ENCODE assay signal across 10 cellular contexts in genomic region chr5:102792705-102793104, GRCh38. TPM values are rescaled to one million over a fixed set of nuclear protein-coding genes. Genes with fewer than 3 reads are reported as not detected.
DNase-seq lines count a peak whose midpoint lies in the region; FAIRE-seq and TF ChIP-seq lines count a peak whose summit lies in the region.
"Had no signal": no experiment of that assay in that cellular context is flagged by ENCODE, and none has a peak within 500 bp of the region (broad histone marks: within the 10 kb centered on the region; RNA-seq: fewer than 3 reads in every experiment).

No MANE protein-coding gene starts in this region.

- no peaks in the 10 kb centered on the region for H3K9me3 ChIP-seq in GM23248 (ENCODE audit: low read depth)
- H3K9me3 ChIP-seq in OCI-LY7 (ENCODE audit: low read length), result no peaks in the 10 kb centered on the region

- H3K9me2 ChIP-seq in GM23248 (ENCODE audit: insufficient read depth) (no peaks in the 10 kb centered on the region), OCI-LY7 (ENCODE audit: insufficient read depth, low read length) (no peaks in the 10 kb centered on the region)

- no peak overlapping the region for H3K4me2 ChIP-seq in GM23248 (ENCODE audit: unreplicated experiment)
- no peak overlapping the region for H3K4me2 ChIP-seq in OCI-LY7 (ENCODE audit: low read length)

- POLR2A ChIA-PET in OCI-LY7 (lab: Charles Lee), result no interaction called here

- H3K9ac ChIP-seq in GM23248, result no peak overlapping the region

- 0 out of 2 replicates have a peak, but pooled peaks cover 7% of the 10 kb centered on the region for H3F3A ChIP-seq in GM23248 (ENCODE audit: insufficient read depth)

- H3K36me3 ChIP-seq in GM23248 (ENCODE audit: low read depth) (no peaks in the 10 kb centered on the region), OCI-LY7 (ENCODE audit: insufficient read depth, low read length) (no peaks in the 10 kb centered on the region)

- H2AFZ ChIP-seq in GM23248, result no peak overlapping the region
- no peak overlapping the region for H2AFZ ChIP-seq in OCI-LY7 (ENCODE audit: low read length)

- H3K27ac ChIP-seq in GM23248, result no peak overlapping the region
- no peak overlapping the region for H3K27ac ChIP-seq in OCI-LY7 (ENCODE audit: low read depth, low read length, poor library complexity, severe bottlenecking)

- CTCF ChIA-PET in OCI-LY7 (lab: Charles Lee; ENCODE audit: unreplicated experiment), result no interaction called here

- FAIRE-seq in frontal cortex (lab: Jason Lieb, UNC), result no peak

- no peak overlapping the region for H3K4me3 ChIP-seq in GM23248
- H3K4me3 ChIP-seq in OCI-LY7 (ENCODE audit: low read depth, low read length, poor library complexity, severe bottlenecking), result no peak overlapping the region
- H3K4me3 ChIP-seq in fibroblast of pulmonary artery (replicated peaks; ENCODE audit: low read depth, low read length), result no peak overlapping the region
- no peak overlapping the region for H3K4me3 ChIP-seq in lower leg skin (ENCODE audit: low read depth, poor library complexity, severe bottlenecking)

- no peak for DNase-seq in AG09319 (ENCODE audit: extremely low read depth, low read depth)
- DNase-seq in GM23248, result peak; percentile 57
- peak; percentile 4 for DNase-seq in OCI-LY7 (ENCODE audit: low spot score)
- DNase-seq in fibroblast of pulmonary artery (ENCODE audit: low read depth), result peak; percentile 38
- no peak for DNase-seq in NCI-H128 (lab: John Stamatoyannopoulos, UW; ENCODE audit: unreplicated experiment)
- DNase-seq in lower leg skin (ENCODE audit: low spot score in 2 of 2), result no peak
- DNase-seq in NCI-H1436 (lab: John Stamatoyannopoulos, UW), result no peak
- no peak for DNase-seq in frontal cortex (ENCODE audit: low spot score in 2 of 2)
- DNase-seq: activated CD4-positive, alpha-beta T cell treated with anti-CD3 and anti-CD28 coated beads, Interleukin-2, amount 50 U/mL, for 1 hour; naive B cell had no signal

- TF ChIP-seq POLR2A in lower leg skin (IDR thresholded peaks at IDR 0.05), result no peak

- BruUV-seq in OCI-LY7 (replicated peaks; lab: Mats Ljungman, UMichigan), result no TSS peak

- H4K20me1 ChIP-seq in GM23248 (ENCODE audit: insufficient read depth), result peaks cover 3% of the 10 kb centered on the region; the same call in 1 of the 2 replicates
- H4K20me1 ChIP-seq in OCI-LY7 (ENCODE audit: insufficient read depth, low read length), result no peaks in the 10 kb centered on the region

- TF ChIP-seq CTCF in AG09319 (IDR thresholded peaks at IDR 0.05; ENCODE audit: low read depth, low read length), result peak; percentile 15
- peak; percentile 50 for TF ChIP-seq CTCF in OCI-LY7 (conservative IDR thresholded peaks at IDR 0.05; ENCODE audit: low read length)
- peak; percentile 35 for TF ChIP-seq CTCF in fibroblast of pulmonary artery (IDR thresholded peaks at IDR 0.05; ENCODE audit: low read length, missing control alignments)
- TF ChIP-seq CTCF in lower leg skin (IDR thresholded peaks at IDR 0.05), result no peak

- in situ Hi-C loops in GM23248 (cut with MboI), result no loop called here

- intact Hi-C loops in OCI-LY7 (cut with micrococcal nuclease; ENCODE audit: unreplicated experiment), result no loop called here
- intact Hi-C loops in lower leg skin (cut with DNase I; ENCODE audit: low total_unique reads), result no loop called here

- H3K4me1 ChIP-seq in GM23248 (ENCODE audit: insufficient read depth) (peaks cover 17% of the 10 kb centered on the region), OCI-LY7 (ENCODE audit: insufficient read depth, low read length, poor library complexity, severe bottlenecking) (no peaks in the 10 kb centered on the region)

- H3K79me2 ChIP-seq in GM23248 (ENCODE audit: insufficient read depth) (peaks cover 87% of the 10 kb centered on the region), OCI-LY7 (ENCODE audit: insufficient read depth, low read depth, low read length) (no peaks in the 10 kb centered on the region)

- no peaks in the 10 kb centered on the region for H3K27me3 ChIP-seq in GM23248 (replicated peaks; ENCODE audit: insufficient read depth)

- 60 to 67% methylated on average over 1 of the region's 1 CpG for WGBS in GM23248 (ENCODE audit: low coverage in 1 of 2, low lambda C conversion rate in 2 of 2, missing lambda C conversion rate in 2 of 2), 2 experiments
- 78 to 97% methylated on average over 1 of the region's 1 CpG for WGBS in lower leg skin, 2 donors

RNA-seq across cellular contexts. Expression of gene PAM, which starts 37.6 kb away (rescaled TPM):
- 460 and 499 TPM in 2 replicates for total RNA-seq in GM23248 (2014; rRNA removed; shearing (Covaris generic))
- polyA plus RNA-seq in GM23248 (2016; fragmentation: Nextera tagmentation; extraction: Ambion mirVana), result 429 and 430 TPM in 2 replicates
- total RNA-seq in OCI-LY7 (2014; rRNA removed; shearing (Covaris generic)), result not detected in 2 replicates
- total RNA-seq in OCI-LY7 (2022) (not detected in 2 replicates), lower leg skin (100 to 1,000 TPM in 2 of 4 donors, 10 to 100 TPM in 2; 37.8 to 144 (median 92.7) TPM), frontal cortex (61.6 TPM)

Comparison
In these comparisons a context has a peak if more than half of its experiments do, and no peak if none do; other contexts are left out.
1. DNase-seq: peak in GM23248 (single experiment), OCI-LY7 (single experiment) and fibroblast of pulmonary artery (single experiment); none in AG09319 (single experiment), NCI-H128 (single experiment), lower leg skin (0 of 2), NCI-H1436 (single experiment) and frontal cortex (0 of 2).
2. CTCF ChIP-seq: peak in AG09319 (single experiment), OCI-LY7 (single experiment) and fibroblast of pulmonary artery (single experiment); none in lower leg skin (0 of 3).
3. RNA of gene PAM, which starts 37.6 kb away (total RNA-seq): 460 to 499 TPM in GM23248, 37.8 to 144 TPM in lower leg skin and 61.6 TPM in frontal cortex (single experiment); not detected in OCI-LY7; every median in the first group is over 10 times any median in the second.